1 cellular context compared by ENCODE assay signal in the genomic region with DNA sequence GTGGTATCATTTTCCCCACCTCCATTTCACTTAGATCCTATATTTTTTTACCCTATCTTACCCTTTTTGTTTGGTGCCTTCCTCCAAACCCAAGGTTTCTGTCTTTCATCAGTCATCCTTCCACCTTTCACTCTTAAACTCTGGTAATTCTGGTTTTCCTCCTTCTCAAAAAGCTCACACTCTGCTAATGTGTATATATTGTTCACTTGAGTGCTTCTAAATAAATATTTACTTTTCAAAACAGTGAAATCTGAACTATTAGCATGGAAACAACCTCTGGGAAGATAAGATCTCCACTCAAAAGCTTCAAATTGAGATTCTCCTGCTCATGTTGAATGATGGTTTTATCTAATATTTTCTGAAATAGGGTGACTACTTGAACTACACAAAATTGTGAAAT.
TF ChIP-seq lines count a peak whose summit lies in the region.

No MANE protein-coding gene starts in this region.

TF ChIP-seq in WTC11, 78 proteins besides CTCF, POLR2A, EP300 and RAD21 (continued from another document):
- TF ChIP-seq, protein P1, sequence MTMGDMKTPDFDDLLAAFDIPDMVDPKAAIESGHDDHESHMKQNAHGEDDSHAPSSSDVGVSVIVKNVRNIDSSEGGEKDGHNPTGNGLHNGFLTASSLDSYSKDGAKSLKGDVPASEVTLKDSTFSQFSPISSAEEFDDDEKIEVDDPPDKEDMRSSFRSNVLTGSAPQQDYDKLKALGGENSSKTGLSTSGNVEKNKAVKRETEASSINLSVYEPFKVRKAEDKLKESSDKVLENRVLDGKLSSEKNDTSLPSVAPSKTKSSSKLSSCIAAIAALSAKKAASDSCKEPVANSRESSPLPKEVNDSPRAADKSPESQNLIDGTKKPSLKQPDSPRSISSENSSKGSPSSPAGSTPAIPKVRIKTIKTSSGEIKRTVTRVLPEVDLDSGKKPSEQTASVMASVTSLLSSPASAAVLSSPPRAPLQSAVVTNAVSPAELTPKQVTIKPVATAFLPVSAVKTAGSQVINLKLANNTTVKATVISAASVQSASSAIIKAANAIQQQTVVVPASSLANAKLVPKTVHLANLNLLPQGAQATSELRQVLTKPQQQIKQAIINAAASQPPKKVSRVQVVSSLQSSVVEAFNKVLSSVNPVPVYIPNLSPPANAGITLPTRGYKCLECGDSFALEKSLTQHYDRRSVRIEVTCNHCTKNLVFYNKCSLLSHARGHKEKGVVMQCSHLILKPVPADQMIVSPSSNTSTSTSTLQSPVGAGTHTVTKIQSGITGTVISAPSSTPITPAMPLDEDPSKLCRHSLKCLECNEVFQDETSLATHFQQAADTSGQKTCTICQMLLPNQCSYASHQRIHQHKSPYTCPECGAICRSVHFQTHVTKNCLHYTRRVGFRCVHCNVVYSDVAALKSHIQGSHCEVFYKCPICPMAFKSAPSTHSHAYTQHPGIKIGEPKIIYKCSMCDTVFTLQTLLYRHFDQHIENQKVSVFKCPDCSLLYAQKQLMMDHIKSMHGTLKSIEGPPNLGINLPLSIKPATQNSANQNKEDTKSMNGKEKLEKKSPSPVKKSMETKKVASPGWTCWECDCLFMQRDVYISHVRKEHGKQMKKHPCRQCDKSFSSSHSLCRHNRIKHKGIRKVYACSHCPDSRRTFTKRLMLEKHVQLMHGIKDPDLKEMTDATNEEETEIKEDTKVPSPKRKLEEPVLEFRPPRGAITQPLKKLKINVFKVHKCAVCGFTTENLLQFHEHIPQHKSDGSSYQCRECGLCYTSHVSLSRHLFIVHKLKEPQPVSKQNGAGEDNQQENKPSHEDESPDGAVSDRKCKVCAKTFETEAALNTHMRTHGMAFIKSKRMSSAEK (CRISPR knock-in tag; IDR thresholded peaks at IDR 0.05; ENCODE audit: borderline replicate concordance) = no peak
- TF ChIP-seq ZNF416 (CRISPR knock-in tag; IDR thresholded peaks at IDR 0.05) (no peak), HMGA2 (CRISPR knock-in tag; IDR thresholded peaks at IDR 0.05) (no peak), TEAD1 (CRISPR knock-in tag; IDR thresholded peaks at IDR 0.05) (no peak), ELF4 (CRISPR knock-in tag; IDR thresholded peaks at IDR 0.05; ENCODE audit: low read depth) (no peak), IRF2 (CRISPR knock-in tag; IDR thresholded peaks at IDR 0.05; ENCODE audit: borderline replicate concordance, low read depth) (no peak), ZNF121 (CRISPR knock-in tag; IDR thresholded peaks at IDR 0.05) (no peak)
- TF ChIP-seq, protein P2, sequence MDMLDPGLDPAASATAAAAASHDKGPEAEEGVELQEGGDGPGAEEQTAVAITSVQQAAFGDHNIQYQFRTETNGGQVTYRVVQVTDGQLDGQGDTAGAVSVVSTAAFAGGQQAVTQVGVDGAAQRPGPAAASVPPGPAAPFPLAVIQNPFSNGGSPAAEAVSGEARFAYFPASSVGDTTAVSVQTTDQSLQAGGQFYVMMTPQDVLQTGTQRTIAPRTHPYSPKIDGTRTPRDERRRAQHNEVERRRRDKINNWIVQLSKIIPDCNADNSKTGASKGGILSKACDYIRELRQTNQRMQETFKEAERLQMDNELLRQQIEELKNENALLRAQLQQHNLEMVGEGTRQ (CRISPR knock-in tag; IDR thresholded peaks at IDR 0.05) = no peak
- TF ChIP-seq, protein P3, sequence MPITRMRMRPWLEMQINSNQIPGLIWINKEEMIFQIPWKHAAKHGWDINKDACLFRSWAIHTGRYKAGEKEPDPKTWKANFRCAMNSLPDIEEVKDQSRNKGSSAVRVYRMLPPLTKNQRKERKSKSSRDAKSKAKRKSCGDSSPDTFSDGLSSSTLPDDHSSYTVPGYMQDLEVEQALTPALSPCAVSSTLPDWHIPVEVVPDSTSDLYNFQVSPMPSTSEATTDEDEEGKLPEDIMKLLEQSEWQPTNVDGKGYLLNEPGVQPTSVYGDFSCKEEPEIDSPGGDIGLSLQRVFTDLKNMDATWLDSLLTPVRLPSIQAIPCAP (CRISPR knock-in tag; IDR thresholded peaks at IDR 0.05) = no peak
- TF ChIP-seq, protein P4, sequence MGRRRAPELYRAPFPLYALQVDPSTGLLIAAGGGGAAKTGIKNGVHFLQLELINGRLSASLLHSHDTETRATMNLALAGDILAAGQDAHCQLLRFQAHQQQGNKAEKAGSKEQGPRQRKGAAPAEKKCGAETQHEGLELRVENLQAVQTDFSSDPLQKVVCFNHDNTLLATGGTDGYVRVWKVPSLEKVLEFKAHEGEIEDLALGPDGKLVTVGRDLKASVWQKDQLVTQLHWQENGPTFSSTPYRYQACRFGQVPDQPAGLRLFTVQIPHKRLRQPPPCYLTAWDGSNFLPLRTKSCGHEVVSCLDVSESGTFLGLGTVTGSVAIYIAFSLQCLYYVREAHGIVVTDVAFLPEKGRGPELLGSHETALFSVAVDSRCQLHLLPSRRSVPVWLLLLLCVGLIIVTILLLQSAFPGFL (CRISPR knock-in tag; IDR thresholded peaks at IDR 0.05; ENCODE audit: borderline replicate concordance) = no peak
- TF ChIP-seq, protein P5, sequence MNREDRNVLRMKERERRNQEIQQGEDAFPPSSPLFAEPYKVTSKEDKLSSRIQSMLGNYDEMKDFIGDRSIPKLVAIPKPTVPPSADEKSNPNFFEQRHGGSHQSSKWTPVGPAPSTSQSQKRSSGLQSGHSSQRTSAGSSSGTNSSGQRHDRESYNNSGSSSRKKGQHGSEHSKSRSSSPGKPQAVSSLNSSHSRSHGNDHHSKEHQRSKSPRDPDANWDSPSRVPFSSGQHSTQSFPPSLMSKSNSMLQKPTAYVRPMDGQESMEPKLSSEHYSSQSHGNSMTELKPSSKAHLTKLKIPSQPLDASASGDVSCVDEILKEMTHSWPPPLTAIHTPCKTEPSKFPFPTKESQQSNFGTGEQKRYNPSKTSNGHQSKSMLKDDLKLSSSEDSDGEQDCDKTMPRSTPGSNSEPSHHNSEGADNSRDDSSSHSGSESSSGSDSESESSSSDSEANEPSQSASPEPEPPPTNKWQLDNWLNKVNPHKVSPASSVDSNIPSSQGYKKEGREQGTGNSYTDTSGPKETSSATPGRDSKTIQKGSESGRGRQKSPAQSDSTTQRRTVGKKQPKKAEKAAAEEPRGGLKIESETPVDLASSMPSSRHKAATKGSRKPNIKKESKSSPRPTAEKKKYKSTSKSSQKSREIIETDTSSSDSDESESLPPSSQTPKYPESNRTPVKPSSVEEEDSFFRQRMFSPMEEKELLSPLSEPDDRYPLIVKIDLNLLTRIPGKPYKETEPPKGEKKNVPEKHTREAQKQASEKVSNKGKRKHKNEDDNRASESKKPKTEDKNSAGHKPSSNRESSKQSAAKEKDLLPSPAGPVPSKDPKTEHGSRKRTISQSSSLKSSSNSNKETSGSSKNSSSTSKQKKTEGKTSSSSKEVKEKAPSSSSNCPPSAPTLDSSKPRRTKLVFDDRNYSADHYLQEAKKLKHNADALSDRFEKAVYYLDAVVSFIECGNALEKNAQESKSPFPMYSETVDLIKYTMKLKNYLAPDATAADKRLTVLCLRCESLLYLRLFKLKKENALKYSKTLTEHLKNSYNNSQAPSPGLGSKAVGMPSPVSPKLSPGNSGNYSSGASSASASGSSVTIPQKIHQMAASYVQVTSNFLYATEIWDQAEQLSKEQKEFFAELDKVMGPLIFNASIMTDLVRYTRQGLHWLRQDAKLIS (CRISPR knock-in tag; IDR thresholded peaks at IDR 0.05; ENCODE audit: borderline replicate concordance) = no peak
- TF ChIP-seq, protein P6, sequence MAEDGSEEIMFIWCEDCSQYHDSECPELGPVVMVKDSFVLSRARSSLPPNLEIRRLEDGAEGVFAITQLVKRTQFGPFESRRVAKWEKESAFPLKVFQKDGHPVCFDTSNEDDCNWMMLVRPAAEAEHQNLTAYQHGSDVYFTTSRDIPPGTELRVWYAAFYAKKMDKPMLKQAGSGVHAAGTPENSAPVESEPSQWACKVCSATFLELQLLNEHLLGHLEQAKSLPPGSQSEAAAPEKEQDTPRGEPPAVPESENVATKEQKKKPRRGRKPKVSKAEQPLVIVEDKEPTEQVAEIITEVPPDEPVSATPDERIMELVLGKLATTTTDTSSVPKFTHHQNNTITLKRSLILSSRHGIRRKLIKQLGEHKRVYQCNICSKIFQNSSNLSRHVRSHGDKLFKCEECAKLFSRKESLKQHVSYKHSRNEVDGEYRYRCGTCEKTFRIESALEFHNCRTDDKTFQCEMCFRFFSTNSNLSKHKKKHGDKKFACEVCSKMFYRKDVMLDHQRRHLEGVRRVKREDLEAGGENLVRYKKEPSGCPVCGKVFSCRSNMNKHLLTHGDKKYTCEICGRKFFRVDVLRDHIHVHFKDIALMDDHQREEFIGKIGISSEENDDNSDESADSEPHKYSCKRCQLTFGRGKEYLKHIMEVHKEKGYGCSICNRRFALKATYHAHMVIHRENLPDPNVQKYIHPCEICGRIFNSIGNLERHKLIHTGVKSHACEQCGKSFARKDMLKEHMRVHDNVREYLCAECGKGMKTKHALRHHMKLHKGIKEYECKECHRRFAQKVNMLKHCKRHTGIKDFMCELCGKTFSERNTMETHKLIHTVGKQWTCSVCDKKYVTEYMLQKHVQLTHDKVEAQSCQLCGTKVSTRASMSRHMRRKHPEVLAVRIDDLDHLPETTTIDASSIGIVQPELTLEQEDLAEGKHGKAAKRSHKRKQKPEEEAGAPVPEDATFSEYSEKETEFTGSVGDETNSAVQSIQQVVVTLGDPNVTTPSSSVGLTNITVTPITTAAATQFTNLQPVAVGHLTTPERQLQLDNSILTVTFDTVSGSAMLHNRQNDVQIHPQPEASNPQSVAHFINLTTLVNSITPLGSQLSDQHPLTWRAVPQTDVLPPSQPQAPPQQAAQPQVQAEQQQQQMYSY (CRISPR knock-in tag; IDR thresholded peaks at IDR 0.05) = no peak
